ENCODE assay signal across 1 cellular context in the genomic region with DNA sequence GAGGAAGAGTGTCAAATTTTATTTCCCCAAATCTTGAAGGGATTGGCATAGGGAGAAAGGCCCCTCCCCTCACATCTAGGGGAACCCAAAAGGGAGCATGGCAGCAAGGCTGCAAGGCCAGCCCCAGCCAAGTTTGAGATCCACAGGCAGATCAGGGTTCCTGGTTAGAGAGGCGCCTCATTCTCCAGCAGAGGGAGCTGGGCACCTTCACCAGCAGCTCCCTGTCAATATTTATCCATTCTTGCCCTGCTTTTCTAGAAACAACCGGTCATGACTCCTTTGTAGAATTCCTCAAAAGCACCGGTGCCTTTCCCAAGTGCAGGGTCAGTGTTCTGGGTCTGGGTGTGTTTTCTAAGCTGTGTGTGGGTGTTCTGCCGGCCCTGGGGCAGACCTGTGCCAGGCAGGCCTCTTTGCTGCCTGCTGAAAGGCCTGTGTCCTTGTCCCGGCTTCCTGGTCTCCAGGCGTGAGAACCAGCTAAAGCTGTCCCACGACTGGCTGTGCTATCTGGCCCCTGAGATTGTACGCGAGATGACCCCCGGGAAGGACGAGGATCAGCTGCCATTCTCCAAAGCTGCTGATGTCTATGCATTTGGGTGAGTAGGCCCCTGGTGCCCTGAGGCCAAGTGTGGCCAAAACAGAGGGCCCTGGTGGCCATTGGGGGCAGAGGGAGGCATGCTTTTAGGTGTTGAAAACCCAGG.
A peak's percentile ranks its signal among the peaks of the same experiment; 100 is the strongest.
TF ChIP-seq lines count a peak whose summit lies in the region.

No MANE protein-coding gene starts in this region.

TF ChIP-seq in HepG2, 621 proteins besides CTCF, POLR2A, EP300 and RAD21 (continued from another document):
- no peak for TF ChIP-seq ZNF253 (CRISPR knock-in tag; IDR thresholded peaks at IDR 0.05; ENCODE audit: borderline replicate concordance)
- TF ChIP-seq ZNF335 (CRISPR knock-in tag; IDR thresholded peaks at IDR 0.05) = no peak
- TF ChIP-seq ZFP41 (CRISPR knock-in tag; IDR thresholded peaks at IDR 0.05; ENCODE audit: borderline replicate concordance) = no peak
- no peak for TF ChIP-seq MAF1 (CRISPR knock-in tag; IDR thresholded peaks at IDR 0.05; ENCODE audit: borderline replicate concordance)
- no peak for TF ChIP-seq ARNTL (CRISPR knock-in tag; IDR thresholded peaks at IDR 0.05)
- TF ChIP-seq ZMAT3 (CRISPR knock-in tag; conservative IDR thresholded peaks at IDR 0.05) = no peak
- no peak for TF ChIP-seq NR2F2 (IDR thresholded peaks at IDR 0.05; ENCODE audit: borderline replicate concordance, low read depth)
- no peak for TF ChIP-seq PHF20 (CRISPR knock-in tag; IDR thresholded peaks at IDR 0.05)
- TF ChIP-seq AHR (CRISPR knock-in tag; IDR thresholded peaks at IDR 0.05) = no peak
- no peak for TF ChIP-seq ZNF572 (CRISPR knock-in tag; IDR thresholded peaks at IDR 0.05)
- no peak for TF ChIP-seq MAZ (IDR thresholded peaks at IDR 0.05; ENCODE audit: borderline replicate concordance, low read depth, low read length)
- no peak for TF ChIP-seq MAZ (CRISPR knock-in tag; IDR thresholded peaks at IDR 0.05; ENCODE audit: low read depth)
- no peak for TF ChIP-seq NFIB (CRISPR knock-in tag; IDR thresholded peaks at IDR 0.05; ENCODE audit: borderline replicate concordance)
- TF ChIP-seq, protein P1, sequence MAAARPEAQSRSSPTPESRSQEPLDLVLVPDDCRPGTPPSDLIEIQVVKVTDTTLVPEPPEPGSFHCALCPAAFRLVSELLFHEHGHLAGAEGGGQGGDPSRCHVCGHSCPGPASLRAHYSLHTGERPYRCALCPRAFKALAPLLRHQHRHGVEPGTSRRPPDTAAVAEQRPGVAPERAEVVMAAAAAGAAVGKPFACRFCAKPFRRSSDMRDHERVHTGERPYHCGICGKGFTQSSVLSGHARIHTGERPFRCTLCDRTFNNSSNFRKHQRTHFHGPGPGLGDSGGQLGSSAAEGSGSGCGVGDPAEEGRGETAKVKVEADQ (CRISPR knock-in tag; IDR thresholded peaks at IDR 0.05; ENCODE audit: borderline replicate concordance) = no peak
- TF ChIP-seq, protein P2, sequence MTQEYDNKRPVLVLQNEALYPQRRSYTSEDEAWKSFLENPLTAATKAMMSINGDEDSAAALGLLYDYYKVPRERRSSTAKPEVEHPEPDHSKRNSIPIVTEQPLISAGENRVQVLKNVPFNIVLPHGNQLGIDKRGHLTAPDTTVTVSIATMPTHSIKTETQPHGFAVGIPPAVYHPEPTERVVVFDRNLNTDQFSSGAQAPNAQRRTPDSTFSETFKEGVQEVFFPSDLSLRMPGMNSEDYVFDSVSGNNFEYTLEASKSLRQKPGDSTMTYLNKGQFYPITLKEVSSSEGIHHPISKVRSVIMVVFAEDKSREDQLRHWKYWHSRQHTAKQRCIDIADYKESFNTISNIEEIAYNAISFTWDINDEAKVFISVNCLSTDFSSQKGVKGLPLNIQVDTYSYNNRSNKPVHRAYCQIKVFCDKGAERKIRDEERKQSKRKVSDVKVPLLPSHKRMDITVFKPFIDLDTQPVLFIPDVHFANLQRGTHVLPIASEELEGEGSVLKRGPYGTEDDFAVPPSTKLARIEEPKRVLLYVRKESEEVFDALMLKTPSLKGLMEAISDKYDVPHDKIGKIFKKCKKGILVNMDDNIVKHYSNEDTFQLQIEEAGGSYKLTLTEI (CRISPR knock-in tag; conservative IDR thresholded peaks at IDR 0.05) = no peak
- TF ChIP-seq ZSCAN20 (CRISPR knock-in tag; IDR thresholded peaks at IDR 0.05; ENCODE audit: borderline replicate concordance) = no peak
- no peak for TF ChIP-seq RFXANK (CRISPR knock-in tag; IDR thresholded peaks at IDR 0.05)
- TF ChIP-seq, protein P3, sequence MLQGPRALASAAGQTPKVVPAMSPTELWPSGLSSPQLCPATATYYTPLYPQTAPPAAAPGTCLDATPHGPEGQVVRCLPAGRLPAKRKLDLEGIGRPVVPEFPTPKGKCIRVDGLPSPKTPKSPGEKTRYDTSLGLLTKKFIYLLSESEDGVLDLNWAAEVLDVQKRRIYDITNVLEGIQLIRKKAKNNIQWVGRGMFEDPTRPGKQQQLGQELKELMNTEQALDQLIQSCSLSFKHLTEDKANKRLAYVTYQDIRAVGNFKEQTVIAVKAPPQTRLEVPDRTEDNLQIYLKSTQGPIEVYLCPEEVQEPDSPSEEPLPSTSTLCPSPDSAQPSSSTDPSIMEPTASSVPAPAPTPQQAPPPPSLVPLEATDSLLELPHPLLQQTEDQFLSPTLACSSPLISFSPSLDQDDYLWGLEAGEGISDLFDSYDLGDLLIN (CRISPR knock-in tag; IDR thresholded peaks at IDR 0.05; ENCODE audit: borderline replicate concordance) = no peak
- no peak for TF ChIP-seq ZMYM2 (CRISPR knock-in tag; IDR thresholded peaks at IDR 0.05)
- TF ChIP-seq ZNF766 (CRISPR knock-in tag; IDR thresholded peaks at IDR 0.05; ENCODE audit: borderline replicate concordance) = no peak
- TF ChIP-seq SIN3B (IDR thresholded peaks at IDR 0.05; ENCODE audit: low read length) = no peak
- no peak for TF ChIP-seq KMT2B (CRISPR knock-in tag; IDR thresholded peaks at IDR 0.05)
- peak; percentile 43; the same call in 1 of the 2 replicates for TF ChIP-seq FOXA3 (CRISPR knock-in tag; IDR thresholded peaks at IDR 0.05)
- TF ChIP-seq ZNF263 (CRISPR knock-in tag; IDR thresholded peaks at IDR 0.05) = no peak
- no peak for TF ChIP-seq ZNF552 (CRISPR knock-in tag; IDR thresholded peaks at IDR 0.05; ENCODE audit: borderline replicate concordance)
- no peak for TF ChIP-seq ZBTB7A (CRISPR knock-in tag; IDR thresholded peaks at IDR 0.05)
- TF ChIP-seq ZNF768 (CRISPR knock-in tag; IDR thresholded peaks at IDR 0.05) = no peak
- TF ChIP-seq, protein P4, sequence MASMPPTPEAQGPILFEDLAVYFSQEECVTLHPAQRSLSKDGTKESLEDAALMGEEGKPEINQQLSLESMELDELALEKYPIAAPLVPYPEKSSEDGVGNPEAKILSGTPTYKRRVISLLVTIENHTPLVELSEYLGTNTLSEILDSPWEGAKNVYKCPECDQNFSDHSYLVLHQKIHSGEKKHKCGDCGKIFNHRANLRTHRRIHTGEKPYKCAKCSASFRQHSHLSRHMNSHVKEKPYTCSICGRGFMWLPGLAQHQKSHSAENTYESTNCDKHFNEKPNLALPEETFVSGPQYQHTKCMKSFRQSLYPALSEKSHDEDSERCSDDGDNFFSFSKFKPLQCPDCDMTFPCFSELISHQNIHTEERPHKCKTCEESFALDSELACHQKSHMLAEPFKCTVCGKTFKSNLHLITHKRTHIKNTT (CRISPR knock-in tag; IDR thresholded peaks at IDR 0.05) = no peak
- no peak for TF ChIP-seq MBD4 (IDR thresholded peaks at IDR 0.05; ENCODE audit: borderline replicate concordance, low read length)
- TF ChIP-seq KLF12 (CRISPR knock-in tag; IDR thresholded peaks at IDR 0.05; ENCODE audit: borderline replicate concordance) = no peak
- no peak for TF ChIP-seq RARG (CRISPR knock-in tag; IDR thresholded peaks at IDR 0.05; ENCODE audit: low read depth)
- TF ChIP-seq, protein P5, sequence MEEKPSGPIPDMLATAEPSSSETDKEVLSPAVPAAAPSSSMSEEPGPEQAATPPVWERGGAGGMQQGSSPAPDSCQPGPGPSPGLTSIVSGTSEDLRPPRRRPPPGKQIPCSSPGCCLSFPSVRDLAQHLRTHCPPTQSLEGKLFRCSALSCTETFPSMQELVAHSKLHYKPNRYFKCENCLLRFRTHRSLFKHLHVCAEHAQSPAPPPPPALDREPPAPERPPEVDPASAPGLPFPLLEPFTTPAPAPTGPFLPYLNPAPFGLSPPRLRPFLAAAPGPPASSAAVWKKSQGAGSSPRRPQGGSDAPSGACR (CRISPR knock-in tag; IDR thresholded peaks at IDR 0.05) = no peak
- TF ChIP-seq FOXA1 (IDR thresholded peaks at IDR 0.05) = no peak
- TF ChIP-seq FOXA1 (CRISPR knock-in tag; IDR thresholded peaks at IDR 0.05) = peak; percentile 70
- TF ChIP-seq KLF13 (CRISPR knock-in tag; IDR thresholded peaks at IDR 0.05) = no peak
- no peak for TF ChIP-seq PLRG1 (conservative IDR thresholded peaks at IDR 0.05)
- no peak for TF ChIP-seq SKI (IDR thresholded peaks at IDR 0.05; ENCODE audit: partially characterized antibody)
